Comparison of ENCODE assay signal across 12 cellular contexts in genomic region chr20:62476074-62476838, GRCh38. TPM values are rescaled to one million over a fixed set of nuclear protein-coding genes. Genes with fewer than 3 reads are reported as not detected.
A peak's percentile ranks its signal among the peaks of the same experiment; 100 is the strongest.
DNase-seq lines count a peak whose midpoint lies in the region; ATAC-seq and TF ChIP-seq lines count a peak whose summit lies in the region.
"Had no signal": no experiment of that assay in that cellular context is flagged by ENCODE, and none has a peak within 500 bp of the region (broad histone marks: within the 10 kb centered on the region; RNA-seq: fewer than 3 reads in every experiment).

No MANE protein-coding gene starts in this region.

- no peak overlapping the region for H3K9ac ChIP-seq in endodermal cell (ENCODE audit: extremely low read depth, low read length, poor library complexity, severe bottlenecking)
- H3K9ac ChIP-seq in mucosa of stomach (ENCODE audit: low read length), result peak overlapping the region; percentile 47

- intact Hi-C loops in aorta (cut with DNase I), result no loop called here

- H3K36me3 ChIP-seq in endodermal cell (ENCODE audit: control insufficient read depth, insufficient read depth, low read length), result no peaks in the 10 kb centered on the region
- no peaks in the 10 kb centered on the region for H3K36me3 ChIP-seq in mucosa of stomach (ENCODE audit: control insufficient read depth, insufficient read depth, low read length)
- no peaks in the 10 kb centered on the region for H3K36me3 ChIP-seq in aorta (ENCODE audit: control insufficient read depth in 1 of 2, insufficient read depth in 2 of 2, low read length in 1 of 2)

- ATAC-seq in aorta (ENCODE audit: low FRiP score) (peak; percentile 49), GM18868 (IDR thresholded peaks at IDR 0.05; ENCODE audit: unreplicated experiment) (no peak)

- H3K36me3 Mint-ChIP-seq in endodermal cell (ENCODE audit: low read depth), result no peaks in the 10 kb centered on the region

- H3K27me3 ChIP-seq in endodermal cell (ENCODE audit: control insufficient read depth, insufficient read depth, low read length, poor library complexity, severe bottlenecking) (peaks cover 65% of the 10 kb centered on the region), mucosa of stomach (ENCODE audit: control insufficient read depth, insufficient read depth, low read length) (peaks cover 58% of the 10 kb centered on the region), aorta (ENCODE audit: control insufficient read depth in 1 of 2, insufficient read depth in 2 of 2, low read length in 1 of 2) (no peaks in the 10 kb centered on the region)

- WGBS in endodermal cell (ENCODE audit: insufficient coverage in 1 of 2, insufficient read length in 1 of 2), 2 experiments, result 2 to 3% methylated on average over 48 to 79 of the region's 80 CpGs
- 5% methylated on average over 60 to 80 of the region's 80 CpGs for WGBS in aorta, 2 donors

- H3K4me1 ChIP-seq in endodermal cell (ENCODE audit: control insufficient read depth, insufficient read depth, low read length) (peaks cover 17% of the 10 kb centered on the region), mucosa of stomach (ENCODE audit: control insufficient read depth, insufficient read depth, low read length) (peaks cover 14% of the 10 kb centered on the region), aorta (ENCODE audit: control insufficient read depth in 1 of 2, insufficient read depth in 2 of 2, low read length in 2 of 2) (no peaks in the 10 kb centered on the region)

- no peak for TF ChIP-seq CTCF in endodermal cell (conservative IDR thresholded peaks at IDR 0.05)

- H3K27me3 Mint-ChIP-seq in endodermal cell (ENCODE audit: insufficient read depth), result peaks cover 48% of the 10 kb centered on the region

- H3K9me3 ChIP-seq in endodermal cell (ENCODE audit: control insufficient read depth, low read length), result no peaks in the 10 kb centered on the region
- no peaks in the 10 kb centered on the region for H3K9me3 ChIP-seq in mucosa of stomach (ENCODE audit: control insufficient read depth, low read length)
- H3K9me3 ChIP-seq in aorta (ENCODE audit: control insufficient read depth, low read length), result no peaks in the 10 kb centered on the region

- no peaks in the 10 kb centered on the region for H3K9me3 Mint-ChIP-seq in endodermal cell
- H3K9me3 Mint-ChIP-seq: activated naive CD4-positive, alpha-beta T cell treated with anti-CD3 and anti-CD28 coated beads for 36 hours had no signal

- peaks cover 19% of the 10 kb centered on the region for H3K4me1 Mint-ChIP-seq in endodermal cell

- no peak overlapping the region for H3K27ac ChIP-seq in endodermal cell (ENCODE audit: low read depth, low read length)
- no peak overlapping the region for H3K27ac ChIP-seq in aorta (ENCODE audit: low read depth in 1 of 2, low read length in 2 of 2)

- DNase-seq in stimulated activated CD4-positive, alpha-beta T cell treated with anti-CD3 and anti-CD28 coated beads, Interleukin-15, amount 100 ng/mL, for 24 hours, result peak; percentile 25
- DNase-seq in stimulated activated CD4-positive, alpha-beta T cell treated with anti-CD3 and anti-CD28 coated beads, Interleukin-4, amount 100 ng/mL, for 4 hours, result no peak
- DNase-seq in endodermal cell, result no peak
- DNase-seq in aorta, result no peak
- no peak for DNase-seq in dermis blood vessel endothelial cell
- no peak for DNase-seq in middle frontal gyrus (ENCODE audit: extremely low spot score, low spot score)
- DNase-seq: activated naive CD4-positive, alpha-beta T cell treated with anti-CD3 and anti-CD28 coated beads for 36 hours; NCI-H524 treated with DMSO at 0.1 percent for 48 hours had no signal

- H3K4me3 ChIP-seq in endodermal cell (ENCODE audit: low read length), result no peak overlapping the region
- no peak overlapping the region for H3K4me3 ChIP-seq in mucosa of stomach (ENCODE audit: low read length)
- peak overlapping the region; percentile 19 to 32 for H3K4me3 ChIP-seq in aorta (ENCODE audit: low read length in 2 of 2)

- H3K4me3 Mint-ChIP-seq in endodermal cell, result peak overlapping the region; percentile 40
- H3K4me3 Mint-ChIP-seq: activated naive CD4-positive, alpha-beta T cell treated with anti-CD3 and anti-CD28 coated beads for 36 hours had no signal

- H3K27ac Mint-ChIP-seq in endodermal cell, result no peak overlapping the region
- H3K27ac Mint-ChIP-seq: activated naive CD4-positive, alpha-beta T cell treated with anti-CD3 and anti-CD28 coated beads for 36 hours had no signal

RNA-seq across cellular contexts. Expression of gene GATA5, which starts 0.5 kb away (rescaled TPM):
- total RNA-seq in endodermal cell (1 to 10 TPM; 2.5 to 6.7 TPM), aorta (1 to 10 TPM in 1 of 2 donors, under 1 TPM in 1; 0.16 to 1.6 TPM), dermis blood vessel endothelial cell (not detected in 2 replicates)
- 0.75 TPM for polyA plus RNA-seq in endodermal cell (2013, experiment 1 of 2)
- 0.75 TPM for polyA plus RNA-seq in endodermal cell (2013, experiment 2 of 2)
- polyA plus RNA-seq in aorta, result 1 to 10 TPM in 1 of 2 donors, under 1 TPM in 1; 0.28 to 3.5 TPM
- total RNA-seq: activated naive CD4-positive, alpha-beta T cell treated with anti-CD3 and anti-CD28 coated beads for 36 hours had no signal
- polyA plus RNA-seq: BJ had no signal

RNA-seq across cellular contexts. Expression of gene RBBP8NL, which starts 48.9 kb away (rescaled TPM):
- under 1 TPM in 1 of 2 donors, not detected in 1; 0.40 TPM for total RNA-seq in endodermal cell
- polyA plus RNA-seq in endodermal cell (2013, experiment 1 of 2), result 0.07 TPM
- 0.25 TPM for polyA plus RNA-seq in endodermal cell (2013, experiment 2 of 2)
- total RNA-seq in aorta, result not detected
- 1 to 10 TPM in 1 of 2 donors, not detected in 1; 1.6 TPM for polyA plus RNA-seq in aorta
- total RNA-seq in dermis blood vessel endothelial cell, result not detected in 2 replicates
- total RNA-seq: activated naive CD4-positive, alpha-beta T cell treated with anti-CD3 and anti-CD28 coated beads for 36 hours; mesenteric fat pad had no signal
- polyA plus RNA-seq: BJ had no signal

Comparison
In these comparisons a context has a peak if more than half of its experiments do, and no peak if none do; other contexts are left out.
1. H3K4me3 ChIP-seq: peak in aorta (2 of 2); none in endodermal cell (single experiment) and mucosa of stomach (single experiment).